In genomic region chr21:23475518-23476189, GRCh38 we compare ENCODE assay signal across 15 cellular contexts.
DNase-seq lines count a peak whose midpoint lies in the region; ATAC-seq and TF ChIP-seq lines count a peak whose summit lies in the region.
"Had no signal": no experiment of that assay in that cellular context is flagged by ENCODE, and none has a peak within 500 bp of the region (broad histone marks: within the 10 kb centered on the region; RNA-seq: fewer than 3 reads in every experiment).

No MANE protein-coding gene starts in this region.

- H3K4me3 ChIP-seq in fibroblast of pulmonary artery (replicated peaks; ENCODE audit: low read depth, low read length) = no peak overlapping the region
- H3K4me3 ChIP-seq: BLaER1 treated with 17β-estradiol and CSF1 and Interleukin-3, amounts not matched to agents 10 nM and 100 nM; K562 had no signal

- no peak for ATAC-seq in GM18498 (IDR thresholded peaks at IDR 0.05; ENCODE audit: unreplicated experiment)
- ATAC-seq in GM18868 (IDR thresholded peaks at IDR 0.05; ENCODE audit: unreplicated experiment) = no peak
- no peak for ATAC-seq in left lobe of liver
- ATAC-seq: K562, T-helper 17 cell had no signal

- TF ChIP-seq CTCF in fibroblast of pulmonary artery (IDR thresholded peaks at IDR 0.05; ENCODE audit: low read length, missing control alignments) = no peak

- DNase-seq in DMS53 (lab: John Stamatoyannopoulos, UW) (peak; percentile 3), DMS53 treated with DMSO at 0.1 percent for 48 hours (lab: John Stamatoyannopoulos, UW; ENCODE audit: unreplicated experiment) (no peak), HT1080 (ENCODE audit: low read depth) (peak; percentile 44), RPMI7951 (ENCODE audit: low read depth) (peak; percentile 0), fibroblast of pulmonary artery (ENCODE audit: low read depth) (peak; percentile 17), left lobe of liver (ENCODE audit: low spot score) (no peak)
- DNase-seq: DMS153, HCEC 1CT, NCI-H1436 treated with DMSO at 0.1 percent for 48 hours, NCI-H748 treated with DMSO at 0.1 percent for 48 hours, T-helper 17 cell had no signal

Comparison
In these comparisons a context has a peak if more than half of its experiments do, and no peak if none do; other contexts are left out.
1. DNase-seq: peak in DMS53 (single experiment), HT1080 (single experiment), RPMI7951 (single experiment) and fibroblast of pulmonary artery (single experiment); none in DMS53 treated with DMSO at 0.1 percent for 48 hours (single experiment) and left lobe of liver (single experiment).